In the genomic region with DNA sequence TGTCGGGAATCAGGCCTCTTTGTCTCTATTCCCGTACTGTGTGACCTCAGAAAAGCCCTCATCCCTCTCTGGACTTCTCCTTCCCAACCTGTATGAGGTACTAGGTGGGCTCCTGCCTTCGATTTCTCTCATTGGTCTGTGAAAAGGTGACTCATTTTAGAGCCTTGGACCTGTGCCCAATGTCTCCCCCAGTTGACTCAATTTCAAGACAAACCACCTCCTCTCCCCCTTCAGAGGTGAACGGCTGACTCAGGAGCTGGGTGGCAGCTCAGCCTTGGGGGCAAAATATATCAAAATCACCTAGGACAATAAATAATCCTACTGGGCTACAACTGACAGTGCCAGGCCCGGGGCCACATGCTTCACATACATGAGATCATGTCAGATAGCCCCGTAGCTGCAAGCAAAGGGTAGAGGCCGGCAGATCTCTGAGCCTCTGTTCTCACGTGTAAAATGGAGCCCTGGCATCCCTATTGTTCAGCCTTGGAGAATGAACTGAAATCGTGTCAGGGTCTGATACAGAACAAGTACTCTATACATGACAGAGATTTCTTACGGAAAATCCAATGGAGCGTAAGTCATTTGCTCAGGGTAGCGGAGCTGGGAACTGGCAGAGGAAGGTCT, we compare ENCODE assay signal across 8 cellular contexts. TPM values are rescaled to one million over a fixed set of nuclear protein-coding genes. Genes with fewer than 3 reads are reported as not detected.
DNase-seq lines count a peak whose midpoint lies in the region; ATAC-seq lines count a peak whose summit lies in the region.

No MANE protein-coding gene starts in this region.

- no peaks in the 10 kb centered on the region; the same call in 1 of the 2 replicates for H3K4me1 ChIP-seq in ES-I3 (ENCODE audit: insufficient read depth, low read length)

- peak; percentile 95 for DNase-seq in NCI-H226
- peak; percentile 12 to 49 for DNase-seq in activated T-helper 1 cell treated with anti-CD3 and anti-CD28 coated beads, Interleukin-2, amount 50 U/mL, for 16 hours (ENCODE audit: low read depth in 1 of 2, low spot score in 1 of 2)
- DNase-seq in germinal center (ENCODE audit: low spot score): peak; percentile 33
- DNase-seq in renal cortical epithelial cell (ENCODE audit: low read depth): peak; percentile 97
- DNase-seq in NCI-H526 (lab: John Stamatoyannopoulos, UW): no peak

- 0 out of 2 replicates have a peak, but pooled peaks cover 4% of the 10 kb centered on the region for H3K36me3 ChIP-seq in ES-I3 (ENCODE audit: insufficient read depth, low read length)

- H3K9ac ChIP-seq in ES-I3 (ENCODE audit: low read depth, low read length): peak overlapping the region; percentile 94

- ATAC-seq in GM21367 (IDR thresholded peaks at IDR 0.05; ENCODE audit: unreplicated experiment) (no peak), HG02938 (IDR thresholded peaks at IDR 0.05; ENCODE audit: unreplicated experiment) (no peak)

- no peaks in the 10 kb centered on the region for H3K9me3 ChIP-seq in ES-I3 (ENCODE audit: control insufficient read depth, insufficient read depth, low read length)

RNA-seq across cellular contexts. Expression of gene COQ8B, which starts 0.5 kb away (rescaled TPM):
- 18.6 and 44.0 TPM in 2 replicates for total RNA-seq in renal cortical epithelial cell

RNA-seq across cellular contexts. Expression of gene ITPKC, which starts 0.8 kb away (rescaled TPM):
- total RNA-seq in renal cortical epithelial cell: 17.6 and 25.0 TPM in 2 replicates

RNA-seq across cellular contexts. Expression of gene NUMBL, which starts 25.7 kb away (rescaled TPM):
- 9.9 and 31.0 TPM in 2 replicates for total RNA-seq in renal cortical epithelial cell

RNA-seq across cellular contexts. Expression of gene ACTMAP, which starts 34.1 kb away (rescaled TPM):
- total RNA-seq in renal cortical epithelial cell: 0.35 and 4.5 TPM in 2 replicates

RNA-seq across cellular contexts. Expression of gene SNRPA, which starts 34.9 kb away (rescaled TPM):
- 17.4 and 20.5 TPM in 2 replicates for total RNA-seq in renal cortical epithelial cell

Comparison
In these comparisons a context has a peak if more than half of its experiments do, and no peak if none do; other contexts are left out.
1. DNase-seq: peak in NCI-H226 (single experiment), activated T-helper 1 cell treated with anti-CD3 and anti-CD28 coated beads, Interleukin-2, amount 50 U/mL, for 16 hours (2 of 2), germinal center (single experiment) and renal cortical epithelial cell (single experiment); none in NCI-H526 (0 of 2).